10 cellular contexts compared by ENCODE assay signal in genomic region chr19:3335431-3336350, GRCh38. TPM values are rescaled to one million over a fixed set of nuclear protein-coding genes. Genes with fewer than 3 reads are reported as not detected.
DNase-seq lines count a peak whose midpoint lies in the region; ATAC-seq, FAIRE-seq and TF ChIP-seq lines count a peak whose summit lies in the region.
"Had no signal": no experiment of that assay in that cellular context is flagged by ENCODE, and none has a peak within 500 bp of the region (broad histone marks: within the 10 kb centered on the region; RNA-seq: fewer than 3 reads in every experiment).

No MANE protein-coding gene starts in this region.

- POLR2A ChIA-PET in HepG2 (lab: Yijun Ruan, JAX) = no interaction called here

- peak overlapping the region; percentile 57; the same call in 1 of the 2 replicates for H3K4me2 ChIP-seq in HepG2 (ENCODE audit: low read depth, low read length)
- H3K4me2 ChIP-seq: KMS-11 had no signal

- ATAC-seq in HepG2 (peak; percentile 59), HG03280 (IDR thresholded peaks at IDR 0.05; ENCODE audit: unreplicated experiment) (no peak), GM19463 (IDR thresholded peaks at IDR 0.05; ENCODE audit: unreplicated experiment) (no peak), HG02678 (IDR thresholded peaks at IDR 0.05; ENCODE audit: unreplicated experiment) (no peak)

- no peak for FAIRE-seq in HepG2 (lab: Jason Lieb, UNC)

- WGBS in HepG2 (ENCODE audit: low lambda C conversion rate) = 26% methylated on average over 11 of the region's 15 CpGs

- H3K4me3 Mint-ChIP-seq in chondrocyte (ENCODE audit: unreplicated experiment) = peak overlapping the region; percentile 4

- H3K9ac ChIP-seq in HepG2 (ENCODE audit: insufficient read depth, low read depth, low read length) (peak overlapping the region; percentile 46; the same call in 1 of the 2 replicates), stomach smooth muscle (ENCODE audit: low read length in 2 of 2) (peak overlapping the region; percentile 58 to 62)
- H3K9ac ChIP-seq: KMS-11 had no signal

- H3K9me3 Mint-ChIP-seq in chondrocyte (ENCODE audit: low read depth) = no peaks in the 10 kb centered on the region

- no peaks in the 10 kb centered on the region for H4K20me1 ChIP-seq in HepG2 (ENCODE audit: insufficient read depth, low read length)

- no peaks in the 10 kb centered on the region for H3K9me3 ChIP-seq in HepG2 (ENCODE audit: low read length)
- no peaks in the 10 kb centered on the region for H3K9me3 ChIP-seq in stomach smooth muscle (ENCODE audit: control insufficient read depth in 2 of 2, low read length in 2 of 2)

- H3K4me3 ChIP-seq in HepG2 (replicated peaks in 1 of 3; ENCODE audit: insufficient read depth in 1 of 3, low read depth in 2 of 3, low read length in 3 of 3) = peak overlapping the region in 1 of 3 experiments; percentile 30; a peak in 1 of 6 replicates
- H3K4me3 ChIP-seq in stomach smooth muscle (ENCODE audit: low read length in 2 of 2) = peak overlapping the region in 1 of 2 donors; percentile 40

- in situ Hi-C loops in HepG2 (cut with HindIII; ENCODE audit: extremely low pct_ligation_motif_present, low pct_unique_long_range_greater_than_20kb) = loop anchor here (5.0 kb wide), 1 partner anchor 97 kb away; no protein-coding TSS in a partner anchor

- H3K27ac Mint-ChIP-seq in chondrocyte (ENCODE audit: unreplicated experiment) = peak overlapping the region; percentile 87

- H3K27me3 Mint-ChIP-seq in chondrocyte (ENCODE audit: low read depth) = no peaks in the 10 kb centered on the region

- TF ChIP-seq CTCF in chondrocyte (IDR thresholded peaks at IDR 0.05) (no peak), HepG2 (CRISPR knock-in tag; IDR thresholded peaks at IDR 0.05) (no peak)

- H3K27ac ChIP-seq in HepG2 (ENCODE audit: extremely low read length, insufficient read depth, low read length) = no peak overlapping the region
- peak overlapping the region; percentile 99 for H3K27ac ChIP-seq in stomach smooth muscle (ENCODE audit: low read length)
- H3K27ac ChIP-seq: KMS-11 had no signal

- H3K36me3 ChIP-seq in HepG2 (replicated peaks in 1 of 2; ENCODE audit: control insufficient read depth in 1 of 2, insufficient read depth in 2 of 2, low read length in 2 of 2) (no peaks in the 10 kb centered on the region), stomach smooth muscle (ENCODE audit: control insufficient read depth in 2 of 2, insufficient read depth in 2 of 2, low read length in 2 of 2) (no peaks in the 10 kb centered on the region)

- BruUV-seq in HepG2 (replicated peaks; lab: Mats Ljungman, UMichigan) = no TSS peak

- H3K4me1 Mint-ChIP-seq in chondrocyte (ENCODE audit: low read depth) = peaks cover 48% of the 10 kb centered on the region

- TF ChIP-seq EP300 in HepG2 (IDR thresholded peaks at IDR 0.05; ENCODE audit: low read depth in 2 of 2, low read length in 2 of 2) (no peak), HepG2 (CRISPR knock-in tag; IDR thresholded peaks at IDR 0.05; ENCODE audit: borderline replicate concordance) (no peak)

- no peak for TF ChIP-seq POLR2A in HepG2 (IDR thresholded peaks at IDR 0.05; ENCODE audit: insufficient read depth in 1 of 2, low read depth in 2 of 2, low read length in 2 of 2)

- TF ChIP-seq RAD21 in HepG2 (CRISPR knock-in tag; IDR thresholded peaks at IDR 0.05) = no peak

- H3K79me2 ChIP-seq in HepG2 (ENCODE audit: insufficient read depth, low read length) = no peaks in the 10 kb centered on the region

- intact Hi-C loops in HepG2 (cut with micrococcal nuclease; ENCODE audit: unreplicated experiment) = no loop called here

- H3K4me1 ChIP-seq in HepG2 (ENCODE audit: insufficient read depth, low read length) (peaks cover 38% of the 10 kb centered on the region), stomach smooth muscle (ENCODE audit: control insufficient read depth, insufficient read depth, low read length) (peaks cover 54% of the 10 kb centered on the region)

- peaks cover 0 to 5% of the 10 kb centered on the region in 2 experiments; a peak in 3 of 5 replicates for H3K27me3 ChIP-seq in HepG2 (ENCODE audit: control insufficient read depth in 1 of 2, insufficient read depth in 2 of 2, low read length in 2 of 2)
- H3K27me3 ChIP-seq in stomach smooth muscle (ENCODE audit: control insufficient read depth in 1 of 2, insufficient read depth in 2 of 2, low read length in 2 of 2) = no peaks in the 10 kb centered on the region

- H3K36me3 Mint-ChIP-seq in chondrocyte (ENCODE audit: low read depth) = no peaks in the 10 kb centered on the region

- CTCF ChIA-PET in HepG2 (lab: Yijun Ruan, JAX; ENCODE audit: low intra/inter-chr PET ratio, low total read pairs) = interaction anchor here (1.2 kb wide), 1 partner anchor 9 kb away, joined by 3 read pairs; no protein-coding TSS in a partner anchor

- DNase-seq in GM03348 (ENCODE audit: low spot score) = peak; percentile 58
- DNase-seq in chondrocyte (ENCODE audit: low spot score) = no peak
- DNase-seq in HepG2 (ENCODE audit: low spot score) = no peak
- DNase-seq in NCI-H2107 (lab: John Stamatoyannopoulos, UW) = no peak
- DNase-seq: NCI-H510A treated with DMSO at 0.1 percent for 48 hours had no signal

- no peak overlapping the region for H2AFZ ChIP-seq in HepG2 (ENCODE audit: low read length)

TF ChIP-seq in HepG2, 621 proteins besides CTCF, POLR2A, EP300 and RAD21 (continues in another document):
- TF ChIP-seq ZNF629 (CRISPR knock-in tag; conservative IDR thresholded peaks at IDR 0.05) (peak; percentile 33; the same call in 1 of the 2 replicates), TBL1XR1 (IDR thresholded peaks at IDR 0.05; ENCODE audit: borderline replicate concordance, low read length, partially characterized antibody) (no peak), MTF1 (CRISPR knock-in tag; IDR thresholded peaks at IDR 0.05) (peak; percentile 41; the same call in 1 of the 2 replicates), ZSCAN30 (CRISPR knock-in tag; IDR thresholded peaks at IDR 0.05) (no peak), NFYB (CRISPR knock-in tag; IDR thresholded peaks at IDR 0.05) (no peak), ZNF580 (CRISPR knock-in tag; IDR thresholded peaks at IDR 0.05; ENCODE audit: borderline replicate concordance, low read depth) (no peak), ZFP62 (CRISPR knock-in tag; IDR thresholded peaks at IDR 0.05) (no peak), ZNF337 (CRISPR knock-in tag; IDR thresholded peaks at IDR 0.05; ENCODE audit: borderline replicate concordance, low read depth) (0 out of 2 replicates have a peak, but pooled peaks have one; percentile 27)

RNA-seq across cellular contexts. Expression of gene NFIC, which starts 30.7 kb away (rescaled TPM):
- total RNA-seq in chondrocyte (81.5 to 85.5 TPM (median 83.4 TPM) in 3 replicates), HepG2 (2016; rRNA removed; fragmentation: Illumina TruSeq; extraction: Trizol) (2.5 and 2.9 TPM in 2 replicates)
- 2.9 and 3.0 TPM in 2 replicates for total RNA-seq in HepG2 (2016; cell fraction: cytosol; rRNA removed; fragmentation: Illumina TruSeq; extraction: Trizol; ENCODE audit: low read depth)
- total RNA-seq in HepG2 (2016; cell fraction: insoluble cytoplasmic fraction; rRNA removed; fragmentation: Illumina TruSeq; extraction: Trizol) = 3.0 and 3.2 TPM in 2 replicates
- total RNA-seq in HepG2 (2016; cell fraction: membrane; rRNA removed; fragmentation: Illumina TruSeq; extraction: Trizol) = 2.5 and 2.9 TPM in 2 replicates
- total RNA-seq in HepG2 (2016; cell fraction: nucleus; rRNA removed; fragmentation: Illumina TruSeq; extraction: Trizol) = 3.8 and 5.6 TPM in 2 replicates
- polyA plus RNA-seq in HepG2 (2011; rRNA removed) = 1.3 and 1.6 TPM in 2 replicates
- polyA plus RNA-seq in HepG2 (2011; cell fraction: cytosol; rRNA removed) = 0.71 and 0.79 TPM in 2 replicates
- polyA plus RNA-seq in HepG2 (2011; cell fraction: nucleus; rRNA removed) = 5.1 and 8.1 TPM in 2 replicates
- 5.9 and 8.4 TPM in 2 replicates for polyA plus RNA-seq in HepG2 (2012)
- polyA plus RNA-seq in HepG2 (2016; cell fraction: cytosol; fragmentation: Illumina TruSeq; extraction: Trizol; ENCODE audit: low read depth) = 1.1 and 1.4 TPM in 2 replicates
- polyA plus RNA-seq in HepG2 (2016; cell fraction: insoluble cytoplasmic fraction; fragmentation: Illumina TruSeq; extraction: Trizol; ENCODE audit: low read depth) = 8.2 and 9.6 TPM in 2 replicates
- polyA plus RNA-seq in HepG2 (2016; cell fraction: membrane; fragmentation: Illumina TruSeq; extraction: Trizol; ENCODE audit: low read depth) = 4.6 and 4.8 TPM in 2 replicates
- polyA plus RNA-seq in HepG2 (2016; cell fraction: nucleus; fragmentation: Illumina TruSeq; extraction: Trizol; ENCODE audit: insufficient read depth, low read depth) = 7.4 and 9.8 TPM in 2 replicates
- polyA minus RNA-seq in HepG2 (2011; rRNA and poly(A)+ RNA removed; ENCODE audit: low replicate concordance) = 5.3 and 16.7 TPM in 2 replicates
- 5.2 and 5.4 TPM in 2 replicates for polyA minus RNA-seq in HepG2 (2011; cell fraction: cytosol; rRNA and poly(A)+ RNA removed)
- 5.1 and 5.3 TPM in 2 replicates for polyA minus RNA-seq in HepG2 (2011; cell fraction: nucleus; rRNA and poly(A)+ RNA removed)

Comparison
In these comparisons a context has a peak if more than half of its experiments do, and no peak if none do; other contexts are left out.
1. RNA of gene NFIC, which starts 30.7 kb away (total RNA-seq): 81.5 to 85.5 TPM in chondrocyte; 2.5 to 5.6 TPM in HepG2; every median in the first group is over 10 times any median in the second.